ENCODE assay signal across 1 cellular context in the genomic region with DNA sequence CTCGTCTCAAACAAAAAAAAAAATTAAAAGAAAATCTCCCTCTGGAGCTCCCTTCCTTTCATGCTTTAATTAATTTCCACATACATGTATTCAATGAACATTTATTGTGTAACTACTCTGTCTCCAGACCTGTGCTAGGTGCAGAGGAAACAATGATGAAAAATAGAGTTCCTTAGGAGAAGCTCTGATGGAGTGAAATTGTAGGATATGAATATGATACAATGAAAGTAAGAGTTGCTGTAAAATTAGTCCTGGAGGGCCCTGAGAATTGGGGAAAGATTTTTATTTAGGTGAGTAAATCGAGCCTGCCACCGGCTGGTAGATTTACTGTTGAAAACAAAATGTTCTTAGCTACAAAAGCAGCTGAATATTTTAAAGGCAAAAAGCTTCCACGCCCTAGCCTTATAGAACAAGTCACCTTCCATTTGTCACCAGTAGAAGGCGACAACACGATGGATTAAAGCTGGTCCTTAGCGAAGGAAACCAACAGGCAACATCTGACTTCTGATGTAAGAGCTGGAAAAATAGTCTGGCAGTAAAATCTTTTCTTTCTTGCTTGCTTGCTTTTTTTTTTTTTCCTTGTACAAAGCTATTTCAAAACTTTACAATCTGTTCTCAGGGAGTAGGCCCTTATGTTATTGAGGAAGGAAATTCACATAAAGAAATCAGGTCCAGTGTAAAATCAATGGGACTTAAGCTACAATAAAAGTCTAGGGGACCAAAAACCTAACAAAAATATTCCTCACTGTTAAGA.
TF ChIP-seq lines count a peak whose summit lies in the region.

No MANE protein-coding gene starts in this region.

TF ChIP-seq in K562, 482 proteins besides CTCF, POLR2A, EP300 and RAD21 (continued from another document and continues in another):
- TF ChIP-seq, protein P1, sequence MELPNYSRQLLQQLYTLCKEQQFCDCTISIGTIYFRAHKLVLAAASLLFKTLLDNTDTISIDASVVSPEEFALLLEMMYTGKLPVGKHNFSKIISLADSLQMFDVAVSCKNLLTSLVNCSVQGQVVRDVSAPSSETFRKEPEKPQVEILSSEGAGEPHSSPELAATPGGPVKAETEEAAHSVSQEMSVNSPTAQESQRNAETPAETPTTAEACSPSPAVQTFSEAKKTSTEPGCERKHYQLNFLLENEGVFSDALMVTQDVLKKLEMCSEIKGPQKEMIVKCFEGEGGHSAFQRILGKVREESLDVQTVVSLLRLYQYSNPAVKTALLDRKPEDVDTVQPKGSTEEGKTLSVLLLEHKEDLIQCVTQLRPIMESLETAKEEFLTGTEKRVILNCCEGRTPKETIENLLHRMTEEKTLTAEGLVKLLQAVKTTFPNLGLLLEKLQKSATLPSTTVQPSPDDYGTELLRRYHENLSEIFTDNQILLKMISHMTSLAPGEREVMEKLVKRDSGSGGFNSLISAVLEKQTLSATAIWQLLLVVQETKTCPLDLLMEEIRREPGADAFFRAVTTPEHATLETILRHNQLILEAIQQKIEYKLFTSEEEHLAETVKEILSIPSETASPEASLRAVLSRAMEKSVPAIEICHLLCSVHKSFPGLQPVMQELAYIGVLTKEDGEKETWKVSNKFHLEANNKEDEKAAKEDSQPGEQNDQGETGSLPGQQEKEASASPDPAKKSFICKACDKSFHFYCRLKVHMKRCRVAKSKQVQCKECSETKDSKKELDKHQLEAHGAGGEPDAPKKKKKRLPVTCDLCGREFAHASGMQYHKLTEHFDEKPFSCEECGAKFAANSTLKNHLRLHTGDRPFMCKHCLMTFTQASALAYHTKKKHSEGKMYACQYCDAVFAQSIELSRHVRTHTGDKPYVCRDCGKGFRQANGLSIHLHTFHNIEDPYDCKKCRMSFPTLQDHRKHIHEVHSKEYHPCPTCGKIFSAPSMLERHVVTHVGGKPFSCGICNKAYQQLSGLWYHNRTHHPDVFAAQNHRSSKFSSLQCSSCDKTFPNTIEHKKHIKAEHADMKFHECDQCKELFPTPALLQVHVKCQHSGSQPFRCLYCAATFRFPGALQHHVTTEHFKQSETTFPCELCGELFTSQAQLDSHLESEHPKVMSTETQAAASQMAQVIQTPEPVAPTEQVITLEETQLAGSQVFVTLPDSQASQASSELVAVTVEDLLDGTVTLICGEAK (IDR thresholded peaks at IDR 0.05), result peak; percentile 90
- TF ChIP-seq, protein P1 (CRISPR knock-in tag; IDR thresholded peaks at IDR 0.05), result no peak
- TF ChIP-seq, protein P2, sequence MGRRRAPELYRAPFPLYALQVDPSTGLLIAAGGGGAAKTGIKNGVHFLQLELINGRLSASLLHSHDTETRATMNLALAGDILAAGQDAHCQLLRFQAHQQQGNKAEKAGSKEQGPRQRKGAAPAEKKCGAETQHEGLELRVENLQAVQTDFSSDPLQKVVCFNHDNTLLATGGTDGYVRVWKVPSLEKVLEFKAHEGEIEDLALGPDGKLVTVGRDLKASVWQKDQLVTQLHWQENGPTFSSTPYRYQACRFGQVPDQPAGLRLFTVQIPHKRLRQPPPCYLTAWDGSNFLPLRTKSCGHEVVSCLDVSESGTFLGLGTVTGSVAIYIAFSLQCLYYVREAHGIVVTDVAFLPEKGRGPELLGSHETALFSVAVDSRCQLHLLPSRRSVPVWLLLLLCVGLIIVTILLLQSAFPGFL (CRISPR knock-in tag; IDR thresholded peaks at IDR 0.05), result no peak
- TF ChIP-seq ILK (tag; IDR thresholded peaks at IDR 0.05; ENCODE audit: borderline replicate concordance, low read depth), result no peak
- TF ChIP-seq, protein P3, sequence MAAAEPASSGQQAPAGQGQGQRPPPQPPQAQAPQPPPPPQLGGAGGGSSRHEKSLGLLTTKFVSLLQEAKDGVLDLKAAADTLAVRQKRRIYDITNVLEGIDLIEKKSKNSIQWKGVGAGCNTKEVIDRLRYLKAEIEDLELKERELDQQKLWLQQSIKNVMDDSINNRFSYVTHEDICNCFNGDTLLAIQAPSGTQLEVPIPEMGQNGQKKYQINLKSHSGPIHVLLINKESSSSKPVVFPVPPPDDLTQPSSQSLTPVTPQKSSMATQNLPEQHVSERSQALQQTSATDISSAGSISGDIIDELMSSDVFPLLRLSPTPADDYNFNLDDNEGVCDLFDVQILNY (CRISPR knock-in tag; IDR thresholded peaks at IDR 0.05), result no peak
- TF ChIP-seq ATF7 (IDR thresholded peaks at IDR 0.05), result peak; percentile 31; the same call in 1 of the 2 replicates
- TF ChIP-seq RFX5 (IDR thresholded peaks at IDR 0.05; ENCODE audit: low read depth, low read length), result no peak
- TF ChIP-seq, protein P4, sequence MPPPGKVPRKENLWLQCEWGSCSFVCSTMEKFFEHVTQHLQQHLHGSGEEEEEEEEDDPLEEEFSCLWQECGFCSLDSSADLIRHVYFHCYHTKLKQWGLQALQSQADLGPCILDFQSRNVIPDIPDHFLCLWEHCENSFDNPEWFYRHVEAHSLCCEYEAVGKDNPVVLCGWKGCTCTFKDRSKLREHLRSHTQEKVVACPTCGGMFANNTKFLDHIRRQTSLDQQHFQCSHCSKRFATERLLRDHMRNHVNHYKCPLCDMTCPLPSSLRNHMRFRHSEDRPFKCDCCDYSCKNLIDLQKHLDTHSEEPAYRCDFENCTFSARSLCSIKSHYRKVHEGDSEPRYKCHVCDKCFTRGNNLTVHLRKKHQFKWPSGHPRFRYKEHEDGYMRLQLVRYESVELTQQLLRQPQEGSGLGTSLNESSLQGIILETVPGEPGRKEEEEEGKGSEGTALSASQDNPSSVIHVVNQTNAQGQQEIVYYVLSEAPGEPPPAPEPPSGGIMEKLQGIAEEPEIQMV (tag; conservative IDR thresholded peaks at IDR 0.05; ENCODE audit: low read depth), result no peak
- TF ChIP-seq, protein P5, sequence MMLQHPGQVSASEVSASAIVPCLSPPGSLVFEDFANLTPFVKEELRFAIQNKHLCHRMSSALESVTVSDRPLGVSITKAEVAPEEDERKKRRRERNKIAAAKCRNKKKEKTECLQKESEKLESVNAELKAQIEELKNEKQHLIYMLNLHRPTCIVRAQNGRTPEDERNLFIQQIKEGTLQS (IDR thresholded peaks at IDR 0.05), result peak; percentile 38; the same call in 1 of the 2 replicates
- TF ChIP-seq, protein P5 (CRISPR knock-in tag; conservative IDR thresholded peaks at IDR 0.05), result no peak
- TF ChIP-seq, protein P6, sequence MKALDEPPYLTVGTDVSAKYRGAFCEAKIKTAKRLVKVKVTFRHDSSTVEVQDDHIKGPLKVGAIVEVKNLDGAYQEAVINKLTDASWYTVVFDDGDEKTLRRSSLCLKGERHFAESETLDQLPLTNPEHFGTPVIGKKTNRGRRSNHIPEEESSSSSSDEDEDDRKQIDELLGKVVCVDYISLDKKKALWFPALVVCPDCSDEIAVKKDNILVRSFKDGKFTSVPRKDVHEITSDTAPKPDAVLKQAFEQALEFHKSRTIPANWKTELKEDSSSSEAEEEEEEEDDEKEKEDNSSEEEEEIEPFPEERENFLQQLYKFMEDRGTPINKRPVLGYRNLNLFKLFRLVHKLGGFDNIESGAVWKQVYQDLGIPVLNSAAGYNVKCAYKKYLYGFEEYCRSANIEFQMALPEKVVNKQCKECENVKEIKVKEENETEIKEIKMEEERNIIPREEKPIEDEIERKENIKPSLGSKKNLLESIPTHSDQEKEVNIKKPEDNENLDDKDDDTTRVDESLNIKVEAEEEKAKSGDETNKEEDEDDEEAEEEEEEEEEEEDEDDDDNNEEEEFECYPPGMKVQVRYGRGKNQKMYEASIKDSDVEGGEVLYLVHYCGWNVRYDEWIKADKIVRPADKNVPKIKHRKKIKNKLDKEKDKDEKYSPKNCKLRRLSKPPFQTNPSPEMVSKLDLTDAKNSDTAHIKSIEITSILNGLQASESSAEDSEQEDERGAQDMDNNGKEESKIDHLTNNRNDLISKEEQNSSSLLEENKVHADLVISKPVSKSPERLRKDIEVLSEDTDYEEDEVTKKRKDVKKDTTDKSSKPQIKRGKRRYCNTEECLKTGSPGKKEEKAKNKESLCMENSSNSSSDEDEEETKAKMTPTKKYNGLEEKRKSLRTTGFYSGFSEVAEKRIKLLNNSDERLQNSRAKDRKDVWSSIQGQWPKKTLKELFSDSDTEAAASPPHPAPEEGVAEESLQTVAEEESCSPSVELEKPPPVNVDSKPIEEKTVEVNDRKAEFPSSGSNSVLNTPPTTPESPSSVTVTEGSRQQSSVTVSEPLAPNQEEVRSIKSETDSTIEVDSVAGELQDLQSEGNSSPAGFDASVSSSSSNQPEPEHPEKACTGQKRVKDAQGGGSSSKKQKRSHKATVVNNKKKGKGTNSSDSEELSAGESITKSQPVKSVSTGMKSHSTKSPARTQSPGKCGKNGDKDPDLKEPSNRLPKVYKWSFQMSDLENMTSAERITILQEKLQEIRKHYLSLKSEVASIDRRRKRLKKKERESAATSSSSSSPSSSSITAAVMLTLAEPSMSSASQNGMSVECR (CRISPR knock-in tag; IDR thresholded peaks at IDR 0.05), result no peak
- TF ChIP-seq COPS2 (conservative IDR thresholded peaks at IDR 0.05), result no peak
- no peak for TF ChIP-seq ZNF699 (CRISPR knock-in tag; IDR thresholded peaks at IDR 0.05; ENCODE audit: insufficient replicate concordance)
- peak in 1 of 2 experiments; percentile 24; a peak in 1 of 4 replicates for TF ChIP-seq RCOR1 (IDR thresholded peaks at IDR 0.05; ENCODE audit: borderline replicate concordance in 1 of 2, low read depth in 2 of 2, low read length in 2 of 2)
- TF ChIP-seq, protein P7, sequence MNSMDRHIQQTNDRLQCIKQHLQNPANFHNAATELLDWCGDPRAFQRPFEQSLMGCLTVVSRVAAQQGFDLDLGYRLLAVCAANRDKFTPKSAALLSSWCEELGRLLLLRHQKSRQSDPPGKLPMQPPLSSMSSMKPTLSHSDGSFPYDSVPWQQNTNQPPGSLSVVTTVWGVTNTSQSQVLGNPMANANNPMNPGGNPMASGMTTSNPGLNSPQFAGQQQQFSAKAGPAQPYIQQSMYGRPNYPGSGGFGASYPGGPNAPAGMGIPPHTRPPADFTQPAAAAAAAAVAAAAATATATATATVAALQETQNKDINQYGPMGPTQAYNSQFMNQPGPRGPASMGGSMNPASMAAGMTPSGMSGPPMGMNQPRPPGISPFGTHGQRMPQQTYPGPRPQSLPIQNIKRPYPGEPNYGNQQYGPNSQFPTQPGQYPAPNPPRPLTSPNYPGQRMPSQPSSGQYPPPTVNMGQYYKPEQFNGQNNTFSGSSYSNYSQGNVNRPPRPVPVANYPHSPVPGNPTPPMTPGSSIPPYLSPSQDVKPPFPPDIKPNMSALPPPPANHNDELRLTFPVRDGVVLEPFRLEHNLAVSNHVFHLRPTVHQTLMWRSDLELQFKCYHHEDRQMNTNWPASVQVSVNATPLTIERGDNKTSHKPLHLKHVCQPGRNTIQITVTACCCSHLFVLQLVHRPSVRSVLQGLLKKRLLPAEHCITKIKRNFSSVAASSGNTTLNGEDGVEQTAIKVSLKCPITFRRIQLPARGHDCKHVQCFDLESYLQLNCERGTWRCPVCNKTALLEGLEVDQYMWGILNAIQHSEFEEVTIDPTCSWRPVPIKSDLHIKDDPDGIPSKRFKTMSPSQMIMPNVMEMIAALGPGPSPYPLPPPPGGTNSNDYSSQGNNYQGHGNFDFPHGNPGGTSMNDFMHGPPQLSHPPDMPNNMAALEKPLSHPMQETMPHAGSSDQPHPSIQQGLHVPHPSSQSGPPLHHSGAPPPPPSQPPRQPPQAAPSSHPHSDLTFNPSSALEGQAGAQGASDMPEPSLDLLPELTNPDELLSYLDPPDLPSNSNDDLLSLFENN (IDR thresholded peaks at IDR 0.05; ENCODE audit: low read depth in 2 of 2, low read length in 2 of 2), result no peak
- TF ChIP-seq TRIM24 (IDR thresholded peaks at IDR 0.05), result peak; percentile 70 to 78; a peak in 2 of 4 replicates
- TF ChIP-seq EP400 (IDR thresholded peaks at IDR 0.05), result 0 out of 2 replicates have a peak, but pooled peaks have one; percentile 29
- TF ChIP-seq CTBP1 (IDR thresholded peaks at IDR 0.05; ENCODE audit: borderline replicate concordance), result peak; percentile 31; the same call in 1 of the 2 replicates
- TF ChIP-seq MYNN (IDR thresholded peaks at IDR 0.05), result no peak
- no peak for TF ChIP-seq MYNN (CRISPR knock-in tag; IDR thresholded peaks at IDR 0.05)
- TF ChIP-seq ZNF23 (CRISPR knock-in tag; IDR thresholded peaks at IDR 0.05), result no peak
- TF ChIP-seq PURB (CRISPR knock-in tag; IDR thresholded peaks at IDR 0.05; ENCODE audit: low read depth), result no peak
- TF ChIP-seq JUND (IDR thresholded peaks at IDR 0.05; ENCODE audit: borderline replicate concordance, low read depth, low read length), result peak; percentile 31; the same call in 1 of the 2 replicates
- TF ChIP-seq JUND (tag; IDR thresholded peaks at IDR 0.05; ENCODE audit: borderline replicate concordance, low read depth, low read length), result no peak
- TF ChIP-seq, protein P8, sequence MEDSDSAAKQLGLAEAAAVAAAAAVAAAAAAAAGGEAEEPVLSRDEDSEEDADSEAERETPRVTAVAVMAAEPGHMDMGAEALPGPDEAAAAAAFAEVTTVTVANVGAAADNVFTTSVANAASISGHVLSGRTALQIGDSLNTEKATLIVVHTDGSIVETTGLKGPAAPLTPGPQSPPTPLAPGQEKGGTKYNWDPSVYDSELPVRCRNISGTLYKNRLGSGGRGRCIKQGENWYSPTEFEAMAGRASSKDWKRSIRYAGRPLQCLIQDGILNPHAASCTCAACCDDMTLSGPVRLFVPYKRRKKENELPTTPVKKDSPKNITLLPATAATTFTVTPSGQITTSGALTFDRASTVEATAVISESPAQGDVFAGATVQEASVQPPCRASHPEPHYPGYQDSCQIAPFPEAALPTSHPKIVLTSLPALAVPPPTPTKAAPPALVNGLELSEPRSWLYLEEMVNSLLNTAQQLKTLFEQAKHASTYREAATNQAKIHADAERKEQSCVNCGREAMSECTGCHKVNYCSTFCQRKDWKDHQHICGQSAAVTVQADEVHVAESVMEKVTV (CRISPR knock-in tag; IDR thresholded peaks at IDR 0.05), result 0 out of 2 replicates have a peak, but pooled peaks have one; percentile 22
